ENCODE assay signal across 8 cellular contexts in the genomic region with DNA sequence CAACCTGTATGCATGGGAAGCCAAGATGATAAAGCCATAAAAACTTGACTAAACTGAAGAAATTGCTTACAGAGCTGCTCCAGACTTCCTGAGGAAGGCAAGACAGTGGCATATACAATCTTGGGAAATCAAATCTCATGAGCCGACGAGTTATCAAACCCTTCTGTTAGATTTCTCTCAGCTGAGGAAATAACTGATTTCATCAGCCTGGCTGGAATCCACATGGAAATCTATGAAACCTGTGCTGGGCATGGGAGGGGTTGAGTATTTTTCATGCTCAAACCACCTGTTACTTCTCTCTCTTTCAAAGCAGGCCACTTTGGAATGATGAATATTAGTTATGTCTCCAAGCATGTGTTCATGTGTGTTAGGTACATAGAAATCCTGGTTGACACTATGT.
"Had no signal": no experiment of that assay in that cellular context is flagged by ENCODE, and none has a peak within 500 bp of the region (broad histone marks: within the 10 kb centered on the region; RNA-seq: fewer than 3 reads in every experiment).

No MANE protein-coding gene starts in this region.

- FAIRE-seq: G401.6, GM12878, GM12891, GM12892, GM18507, GM19239 had no signal

- DNase-seq: GDM1, GF-D8 had no signal

- ATAC-seq: GM12878 had no signal

- H3K4me3 ChIP-seq: GM12878 had no signal
